12 cellular contexts compared by ENCODE assay signal in genomic region chr7:49324707-49325106, GRCh38.
DNase-seq lines count a peak whose midpoint lies in the region; ATAC-seq, FAIRE-seq and TF ChIP-seq lines count a peak whose summit lies in the region.
"Had no signal": no experiment of that assay in that cellular context is flagged by ENCODE, and none has a peak within 500 bp of the region (broad histone marks: within the 10 kb centered on the region; RNA-seq: fewer than 3 reads in every experiment).

No MANE protein-coding gene starts in this region.

- peaks cover 4% of the 10 kb centered on the region for H3K4me1 ChIP-seq in GM12878 (ENCODE audit: control insufficient read depth, insufficient read depth, low read length)
- H3K4me1 ChIP-seq: colonic mucosa, transverse colon had no signal

- in situ Hi-C loops in GM12878 (cut with MboI) = no loop called here

- H4K20me1 ChIP-seq in GM12878 (ENCODE audit: control insufficient read depth, insufficient read depth) = no peaks in the 10 kb centered on the region

- H3K4me3 ChIP-seq in NB4 (ENCODE audit: low read depth, low read length) = no peak overlapping the region
- H3K4me3 ChIP-seq in GM12878 = no peak overlapping the region
- H3K4me3 ChIP-seq: colonic mucosa, transverse colon had no signal

- H2AFZ ChIP-seq in GM12878 (ENCODE audit: control insufficient read depth, low read depth, low read length) = 0 out of 2 replicates have a peak overlapping the region, but pooled peaks have one; percentile 1

- no peaks in the 10 kb centered on the region for H3K36me3 ChIP-seq in GM12878 (ENCODE audit: control insufficient read depth in 2 of 2, insufficient read depth in 2 of 2, low read length in 1 of 2)
- H3K36me3 ChIP-seq: colonic mucosa, transverse colon had no signal

- TF ChIP-seq POLR2A in NB4 (IDR thresholded peaks at IDR 0.05; ENCODE audit: extremely low read depth, insufficient read length) (no peak), GM12878 (IDR thresholded peaks at IDR 0.05; ENCODE audit: low read depth, low read length) (no peak)

- BruUV-seq in GM12878 (replicated peaks; lab: Mats Ljungman, UMichigan) = no TSS peak

- TF ChIP-seq EP300 in GM12878 (IDR thresholded peaks at IDR 0.05; ENCODE audit: borderline replicate concordance in 1 of 2, control insufficient read depth in 1 of 2, low read depth in 2 of 2, low read length in 2 of 2) = no peak

- intact Hi-C loops in GM12878 (cut with micrococcal nuclease; ENCODE audit: unreplicated experiment) = loop anchor here (5.0 kb wide), 1 partner anchor 322 kb away; no protein-coding TSS in a partner anchor

- H3K9me3 ChIP-seq in GM12878 (replicated peaks; ENCODE audit: control insufficient read depth, insufficient read depth, low read length) = no peaks in the 10 kb centered on the region
- H3K9me3 ChIP-seq: colonic mucosa, transverse colon had no signal

- 0% methylated on average over 1 of the region's 1 CpG for WGBS in GM12878 (ENCODE audit: insufficient coverage, insufficient replicate concordance, low lambda C conversion rate, missing lambda C conversion rate)

- RAD21 ChIA-PET in GM12878 (lab: Charles Lee; ENCODE audit: unreplicated experiment) = no interaction called here

- H3K9ac ChIP-seq in GM12878 (ENCODE audit: control insufficient read depth, insufficient read depth, low read length) = no peak overlapping the region

- 0 out of 2 replicates have a peak overlapping the region, but pooled peaks have one; percentile 17 for H3K4me2 ChIP-seq in GM12878 (ENCODE audit: control insufficient read depth, insufficient read depth)

- CTCF ChIA-PET in GM12878 (lab: Yijun Ruan, JAX) = interaction anchor here (0.7 kb wide), 1 partner anchor 180 kb away, joined by 3 read pairs; no protein-coding TSS in a partner anchor

- H3K79me2 ChIP-seq in GM12878 (ENCODE audit: control insufficient read depth, insufficient read depth, low read length) = no peaks in the 10 kb centered on the region

- TF ChIP-seq CTCF in NB4 (IDR thresholded peaks at IDR 0.05; ENCODE audit: low read depth, low read length) (no peak), GM12878 (IDR thresholded peaks at IDR 0.05 in 2 of 3, conservative IDR thresholded peaks at IDR 0.05 in 1 of 3; ENCODE audit: control insufficient read depth in 2 of 3, extremely low read depth in 1 of 3, insufficient read depth in 1 of 3, low read depth in 3 of 3, low read length in 3 of 3) (no peak)

- POLR2A ChIA-PET in GM12878 (lab: Charles Lee) = no interaction called here

- DNase-seq in NCI-H345 (lab: John Stamatoyannopoulos, UW) (peak; percentile 1), NCI-H345 treated with DMSO at 0.1 percent for 48 hours (lab: John Stamatoyannopoulos, UW; ENCODE audit: unreplicated experiment) (no peak), NB4 (ENCODE audit: low read depth) (peak; percentile 14), GM12878 (ENCODE audit: low read depth, low spot score) (no peak), renal cortical epithelial cell (ENCODE audit: low read depth) (peak; percentile 29), inferior parietal cortex (ENCODE audit: extremely low spot score) (no peak), SIG-M5 (lab: John Stamatoyannopoulos, UW) (no peak)
- DNase-seq: colonic mucosa, NCI-H2107, nucleus accumbens, transverse colon had no signal

- FAIRE-seq in GM12878 (lab: Jason Lieb, UNC) = no peak

- SMC1A ChIA-PET in GM12878 (lab: Charles Lee; ENCODE audit: uncharacterized antibody, unreplicated experiment) = interaction anchor here (0.7 to 1.3 kb wide), 2 partner anchors 15 to 49 kb away, joined by 3 read pairs; no protein-coding TSS in a partner anchor

- H3K27me3 ChIP-seq in GM12878 (replicated peaks in 1 of 2; ENCODE audit: control insufficient read depth in 2 of 2, insufficient read depth in 2 of 2, low read length in 1 of 2) = no peaks in the 10 kb centered on the region
- H3K27me3 ChIP-seq: colonic mucosa, transverse colon had no signal

- peak; percentile 22; the same call in 2 of the 3 replicates for ATAC-seq in GM12878
- no peak for ATAC-seq in HG02981 (IDR thresholded peaks at IDR 0.05; ENCODE audit: unreplicated experiment)

- no peak for TF ChIP-seq RAD21 in GM12878 (IDR thresholded peaks at IDR 0.05; ENCODE audit: insufficient read depth, low read depth, low read length)

- H3K27ac ChIP-seq in GM12878 (ENCODE audit: control insufficient read depth, insufficient read depth) = no peak overlapping the region
- H3K27ac ChIP-seq: colonic mucosa, transverse colon had no signal

TF ChIP-seq in GM12878, 131 proteins besides CTCF, POLR2A, EP300 and RAD21:
- TF ChIP-seq SMARCA5 (IDR thresholded peaks at IDR 0.05) (no peak), MYC (IDR thresholded peaks at IDR 0.05; ENCODE audit: insufficient read depth, insufficient read length, insufficient replicate concordance, low read length, severe bottlenecking) (no peak), IKZF2 (IDR thresholded peaks at IDR 0.05) (no peak), NR2C1 (IDR thresholded peaks at IDR 0.05) (no peak), RFX5 (IDR thresholded peaks at IDR 0.05; ENCODE audit: low read depth, low read length) (no peak), JUND (IDR thresholded peaks at IDR 0.05; ENCODE audit: low read depth, low read length) (no peak), BRCA1 (IDR thresholded peaks at IDR 0.05; ENCODE audit: low read depth, low read length) (no peak), E2F4 (IDR thresholded peaks at IDR 0.05; ENCODE audit: low read depth, low read length) (no peak), RBBP5 (conservative IDR thresholded peaks at IDR 0.05) (no peak), NR2C2 (IDR thresholded peaks at IDR 0.05; ENCODE audit: borderline replicate concordance, control insufficient read depth, insufficient read length, low read depth) (no peak)
- TF ChIP-seq, protein P1, sequence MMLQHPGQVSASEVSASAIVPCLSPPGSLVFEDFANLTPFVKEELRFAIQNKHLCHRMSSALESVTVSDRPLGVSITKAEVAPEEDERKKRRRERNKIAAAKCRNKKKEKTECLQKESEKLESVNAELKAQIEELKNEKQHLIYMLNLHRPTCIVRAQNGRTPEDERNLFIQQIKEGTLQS (IDR thresholded peaks at IDR 0.05; ENCODE audit: borderline replicate concordance, extremely low read depth, low read depth, low read length) = no peak
- TF ChIP-seq, protein P2, sequence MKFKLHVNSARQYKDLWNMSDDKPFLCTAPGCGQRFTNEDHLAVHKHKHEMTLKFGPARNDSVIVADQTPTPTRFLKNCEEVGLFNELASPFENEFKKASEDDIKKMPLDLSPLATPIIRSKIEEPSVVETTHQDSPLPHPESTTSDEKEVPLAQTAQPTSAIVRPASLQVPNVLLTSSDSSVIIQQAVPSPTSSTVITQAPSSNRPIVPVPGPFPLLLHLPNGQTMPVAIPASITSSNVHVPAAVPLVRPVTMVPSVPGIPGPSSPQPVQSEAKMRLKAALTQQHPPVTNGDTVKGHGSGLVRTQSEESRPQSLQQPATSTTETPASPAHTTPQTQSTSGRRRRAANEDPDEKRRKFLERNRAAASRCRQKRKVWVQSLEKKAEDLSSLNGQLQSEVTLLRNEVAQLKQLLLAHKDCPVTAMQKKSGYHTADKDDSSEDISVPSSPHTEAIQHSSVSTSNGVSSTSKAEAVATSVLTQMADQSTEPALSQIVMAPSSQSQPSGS (IDR thresholded peaks at IDR 0.05; ENCODE audit: low read length) = no peak

Comparison
In these comparisons a context has a peak if more than half of its experiments do, and no peak if none do; other contexts are left out.
1. DNase-seq: peak in NCI-H345 (single experiment), NB4 (single experiment) and renal cortical epithelial cell (single experiment); none in NCI-H345 treated with DMSO at 0.1 percent for 48 hours (single experiment), GM12878 (single experiment), inferior parietal cortex (single experiment) and SIG-M5 (single experiment).